In the genomic region with DNA sequence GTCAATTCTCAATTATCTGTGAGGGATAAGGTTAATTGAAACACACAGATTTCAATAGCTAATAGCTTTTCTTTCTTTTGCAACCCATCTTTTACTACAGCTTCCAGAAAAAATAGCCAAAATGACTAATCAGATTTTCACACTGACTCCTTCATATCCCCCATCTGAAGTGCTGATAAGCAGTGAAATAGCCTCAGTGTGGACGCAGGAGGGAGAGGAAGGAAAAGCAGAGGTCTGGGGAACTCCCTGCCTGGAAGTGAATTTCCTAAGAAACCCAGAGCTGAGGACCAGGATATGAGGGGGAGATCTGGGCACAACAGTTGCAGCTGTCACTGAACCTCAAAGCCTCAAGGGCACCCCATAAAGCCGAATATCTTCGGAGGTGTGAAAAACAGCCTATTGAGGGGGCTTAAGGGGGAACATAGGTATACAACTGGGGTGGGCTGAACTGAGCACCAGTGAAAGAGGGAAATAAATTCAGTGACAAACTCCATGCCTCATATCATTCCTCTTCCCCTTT, we compare ENCODE assay signal across 21 cellular contexts.
"Had no signal": no experiment of that assay in that cellular context is flagged by ENCODE, and none has a peak within 500 bp of the region (broad histone marks: within the 10 kb centered on the region; RNA-seq: fewer than 3 reads in every experiment).

No MANE protein-coding gene starts in this region.

- DNase-seq: activated CD4-positive, alpha-beta memory T cell treated with anti-CD3 and anti-CD28 coated beads for 36 hours; activated CD4-positive, alpha-beta T cell treated with anti-CD3 and anti-CD28 coated beads for 4 hours; activated CD4-positive, CD25-positive, alpha-beta regulatory T cell; activated effector memory CD4-positive, alpha-beta T cell treated with anti-CD3 and anti-CD28 coated beads, Interleukin-2, amount 50 U/mL, for 16 hours; activated naive CD4-positive, alpha-beta T cell treated with anti-CD3 and anti-CD28 coated beads, Interleukin-2, amount 10 ng/mL, durations not matched to agents 7 days and 5 days; effector CD8-positive, alpha-beta T cell; gastrocnemius medialis; hippocampal formation; left ventricle myocardium inferior; mucosa of descending colon; stimulated activated CD4-positive, alpha-beta T cell treated with anti-CD3 and anti-CD28 coated beads, Interleukin-4, amount 100 ng/mL, for 4 hours; substantia nigra; thyroid gland had no signal

- H3K9me3 ChIP-seq: gastrocnemius medialis, left ventricle myocardium inferior, mucosa of descending colon, prostate gland, right atrium auricular region, thyroid gland had no signal

- H3K4me3 Mint-ChIP-seq: activated CD4-positive, alpha-beta memory T cell treated with anti-CD3 and anti-CD28 coated beads for 36 hours; activated naive CD4-positive, alpha-beta T cell treated with anti-CD3 and anti-CD28 coated beads, Interleukin-2, amount 10 ng/mL, durations not matched to agents 7 days and 5 days; dendritic cell treated with granulocyte-macrophage colony-stimulating factor and Interleukin-4, amounts not matched to agents 40 ng/mL and 50 ng/mL, for 4 days; neural crest cell; stimulated activated naive CD8-positive, alpha-beta T cell treated with anti-CD3 and anti-CD28 coated beads, Interleukin-15, Interleukin-2, amounts not matched to agents 100 ng/mL and 50 ng/mL, for 24 hours; T-helper 1 cell treated with Interleukin-12 subunit alpha and Interleukin-12 subunit beta and Interleukin-4 antibody, amounts not matched to agents 30 μg/mL and 1 μg/mL, for 36 hours had no signal

- H3K27me3 Mint-ChIP-seq: stimulated activated naive CD8-positive, alpha-beta T cell treated with anti-CD3 and anti-CD28 coated beads, Interleukin-15, Interleukin-2, amounts not matched to agents 100 ng/mL and 50 ng/mL, for 24 hours had no signal

- H3K4me1 ChIP-seq: prostate gland had no signal

- H3K27ac ChIP-seq: cardiac muscle cell, gastrocnemius medialis, left ventricle myocardium inferior, prostate gland, right atrium auricular region, thyroid gland had no signal

- H3K27ac Mint-ChIP-seq: activated CD4-positive, alpha-beta memory T cell treated with anti-CD3 and anti-CD28 coated beads for 36 hours; activated naive CD4-positive, alpha-beta T cell treated with anti-CD3 and anti-CD28 coated beads, Interleukin-2, amount 10 ng/mL, durations not matched to agents 7 days and 5 days; stimulated activated naive CD8-positive, alpha-beta T cell treated with anti-CD3 and anti-CD28 coated beads, Interleukin-15, Interleukin-2, amounts not matched to agents 100 ng/mL and 50 ng/mL, for 24 hours; T-helper 1 cell treated with Interleukin-12 subunit alpha and Interleukin-12 subunit beta and Interleukin-4 antibody, amounts not matched to agents 30 μg/mL and 1 μg/mL, for 36 hours had no signal

- H3K27me3 ChIP-seq: cardiac muscle cell, gastrocnemius medialis, right atrium auricular region, thyroid gland had no signal

- H3K36me3 ChIP-seq: cardiac muscle cell, gastrocnemius medialis, left ventricle myocardium inferior, prostate gland, right atrium auricular region, thyroid gland had no signal

- H3K36me3 Mint-ChIP-seq: activated CD4-positive, alpha-beta memory T cell treated with anti-CD3 and anti-CD28 coated beads for 36 hours; activated naive CD4-positive, alpha-beta T cell treated with anti-CD3 and anti-CD28 coated beads, Interleukin-2, amount 10 ng/mL, durations not matched to agents 7 days and 5 days had no signal

- H3K9me3 Mint-ChIP-seq: activated CD4-positive, alpha-beta memory T cell treated with anti-CD3 and anti-CD28 coated beads for 36 hours; activated naive CD4-positive, alpha-beta T cell treated with anti-CD3 and anti-CD28 coated beads, Interleukin-2, amount 10 ng/mL, durations not matched to agents 7 days and 5 days; dendritic cell treated with granulocyte-macrophage colony-stimulating factor and Interleukin-4, amounts not matched to agents 40 ng/mL and 50 ng/mL, for 4 days; neural crest cell; stimulated activated naive CD8-positive, alpha-beta T cell treated with anti-CD3 and anti-CD28 coated beads, Interleukin-15, Interleukin-2, amounts not matched to agents 100 ng/mL and 50 ng/mL, for 24 hours; T-helper 1 cell treated with Interleukin-12 subunit alpha and Interleukin-12 subunit beta and Interleukin-4 antibody, amounts not matched to agents 30 μg/mL and 1 μg/mL, for 36 hours had no signal

- ATAC-seq: esophagus mucosa, gastrocnemius medialis, mucosa of descending colon had no signal

- H3K4me3 ChIP-seq: cardiac muscle cell, gastrocnemius medialis, left ventricle myocardium inferior, mucosa of descending colon, prostate gland, right atrium auricular region, thyroid gland had no signal
